ENCODE assay signal across 8 cellular contexts in the genomic region with DNA sequence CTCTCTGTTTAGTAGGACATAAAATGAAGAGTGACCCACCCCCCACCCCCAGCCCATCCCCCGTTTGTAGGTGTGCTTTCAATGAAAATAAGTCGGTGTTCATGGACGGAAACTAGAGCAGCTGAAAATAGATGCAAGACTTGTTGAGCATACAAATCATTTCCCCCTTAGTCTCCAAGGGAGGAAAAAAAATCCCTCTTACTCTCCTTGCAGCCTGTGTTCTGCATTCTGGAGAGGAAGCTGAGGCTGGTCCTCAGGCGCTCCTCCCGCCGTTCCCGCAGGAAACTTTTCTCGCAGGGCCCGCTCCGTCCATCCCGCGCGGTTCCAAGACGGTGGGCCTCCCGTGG.
DNase-seq lines count a peak whose midpoint lies in the region; TF ChIP-seq lines count a peak whose summit lies in the region.

No MANE protein-coding gene starts in this region.

- DNase-seq in BJ (ENCODE audit: low read depth) (no peak), LNCaP clone FGC (ENCODE audit: low read depth) (no peak), epithelial cell of esophagus (ENCODE audit: low read depth) (no peak), NAMALWA (ENCODE audit: low spot score) (no peak), NCI-H146 (lab: John Stamatoyannopoulos, UW) (no peak), NCI-H128 (lab: John Stamatoyannopoulos, UW; ENCODE audit: unreplicated experiment) (no peak), superior temporal gyrus (ENCODE audit: extremely low spot score) (no peak)

- H3K36me3 ChIP-seq in BJ (ENCODE audit: control insufficient read depth, insufficient read depth, low read length) (no peaks in the 10 kb centered on the region), neuron (ENCODE audit: insufficient read depth, low read length) (no peaks in the 10 kb centered on the region)

- H3K27me3 ChIP-seq in BJ (ENCODE audit: control insufficient read depth, insufficient read depth, low read length) (peaks cover 5% of the 10 kb centered on the region), neuron (ENCODE audit: insufficient read depth, low read length) (peaks cover 12% of the 10 kb centered on the region)

- TF ChIP-seq CTCF in BJ (IDR thresholded peaks at IDR 0.05; ENCODE audit: insufficient read depth, low read depth, low read length) (no peak), LNCaP clone FGC (IDR thresholded peaks at IDR 0.05; ENCODE audit: control insufficient read depth, extremely low read depth, insufficient read depth) (no peak), epithelial cell of esophagus (IDR thresholded peaks at IDR 0.05; ENCODE audit: insufficient read depth, low read depth, low read length, missing control alignments) (no peak)

- POLR2A ChIA-PET in BJ (lab: Charles Lee): no interaction called here

- CTCF ChIA-PET in BJ (lab: Yijun Ruan, JAX): interaction anchor here (0.7 to 1.7 kb wide), 6 partner anchors 11 to 669 kb away, joined by 3 to 5 read pairs (median 3); no protein-coding TSS in a partner anchor

- peaks cover 13% of the 10 kb centered on the region for H3K4me1 ChIP-seq in neuron (ENCODE audit: insufficient read depth, low read length)

- H3K9me3 ChIP-seq in neuron (ENCODE audit: low read length): no peaks in the 10 kb centered on the region

- H2AFZ ChIP-seq in neuron (ENCODE audit: low read depth, low read length): peak overlapping the region; percentile 98

- H3K4me3 ChIP-seq in BJ (ENCODE audit: low read depth, low read length) (peak overlapping the region; percentile 47), LNCaP clone FGC (ENCODE audit: low read depth, low read length) (peak overlapping the region; percentile 37), epithelial cell of esophagus (ENCODE audit: low read length) (peak overlapping the region; percentile 47), neuron (ENCODE audit: low read length) (peak overlapping the region; percentile 67)
